ENCODE assay signal across 8 cellular contexts in the genomic region with DNA sequence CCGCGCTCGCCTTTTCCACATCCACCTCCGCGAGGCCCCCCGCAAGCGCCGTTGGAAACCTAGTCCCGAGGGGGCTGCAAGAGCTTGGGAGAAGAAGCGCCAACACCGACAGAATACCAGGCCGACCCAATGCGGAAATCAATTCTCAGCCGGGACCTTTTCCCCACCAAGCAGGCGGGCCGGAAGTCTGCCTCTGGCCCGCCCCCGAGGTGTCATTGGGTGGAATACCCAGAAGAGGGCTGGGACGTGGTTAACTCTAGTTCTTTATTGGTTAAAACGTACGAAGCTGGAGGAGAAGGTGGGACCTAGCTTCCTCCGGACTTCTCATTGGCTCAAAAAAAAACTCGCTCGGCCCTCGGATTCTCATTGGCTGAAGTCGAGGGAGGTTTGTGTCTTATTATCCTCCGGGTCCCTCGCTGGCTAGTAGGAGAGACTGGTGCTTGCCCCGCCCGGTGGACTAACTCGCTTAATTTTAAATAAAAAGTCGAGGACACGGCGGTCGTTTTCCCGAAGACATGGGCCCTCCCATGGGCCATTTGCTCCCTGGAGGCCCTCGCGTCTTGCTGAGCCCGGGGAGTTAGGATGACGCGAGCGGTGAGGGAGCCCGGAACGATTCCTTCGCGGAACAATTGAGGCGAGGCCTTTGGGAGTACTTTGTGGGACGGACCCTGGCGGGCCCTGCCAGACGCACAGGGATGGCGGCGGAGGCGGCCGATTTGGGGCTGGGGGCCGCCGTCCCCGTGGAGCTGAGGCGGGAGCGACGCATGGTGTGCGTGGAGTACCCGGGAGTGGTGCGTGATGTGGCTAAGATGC. TPM values are rescaled to one million over a fixed set of nuclear protein-coding genes. Genes with fewer than 3 reads are reported as not detected.
A peak's percentile ranks its signal among the peaks of the same experiment; 100 is the strongest.
DNase-seq lines count a peak whose midpoint lies in the region; ATAC-seq and TF ChIP-seq lines count a peak whose summit lies in the region.

A gene with protein sequence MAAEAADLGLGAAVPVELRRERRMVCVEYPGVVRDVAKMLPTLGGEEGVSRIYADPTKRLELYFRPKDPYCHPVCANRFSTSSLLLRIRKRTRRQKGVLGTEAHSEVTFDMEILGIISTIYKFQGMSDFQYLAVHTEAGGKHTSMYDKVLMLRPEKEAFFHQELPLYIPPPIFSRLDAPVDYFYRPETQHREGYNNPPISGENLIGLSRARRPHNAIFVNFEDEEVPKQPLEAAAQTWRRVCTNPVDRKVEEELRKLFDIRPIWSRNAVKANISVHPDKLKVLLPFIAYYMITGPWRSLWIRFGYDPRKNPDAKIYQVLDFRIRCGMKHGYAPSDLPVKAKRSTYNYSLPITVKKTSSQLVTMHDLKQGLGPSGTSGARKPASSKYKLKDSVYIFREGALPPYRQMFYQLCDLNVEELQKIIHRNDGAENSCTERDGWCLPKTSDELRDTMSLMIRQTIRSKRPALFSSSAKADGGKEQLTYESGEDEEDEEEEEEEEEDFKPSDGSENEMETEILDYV (plus strand): TSS at position 681 of the 813 bp plus-strand sequence. CDS start 15 bp downstream, at position 696.

- peak within 1 kb of the TSS; percentile 95 for H3K9ac ChIP-seq in SK-N-SH

- H3K27ac ChIP-seq in SK-N-SH (ENCODE audit: low read depth in 2 of 2, low read length in 1 of 2): peak within 1 kb of the TSS; percentile 82 to 96

- H3F3A ChIP-seq in SK-N-SH (replicated peaks; ENCODE audit: insufficient read depth): peaks cover 6% of the 10 kb centered on the region

- peaks cover 7 to 9% of the 10 kb centered on the region in 2 experiments for H3K36me3 ChIP-seq in SK-N-SH (replicated peaks in 1 of 2; ENCODE audit: control insufficient read depth in 1 of 2, insufficient read depth in 2 of 2, low read length in 1 of 2)

- CTCF ChIA-PET in SK-N-SH (lab: Yijun Ruan, JAX): interaction anchor here (0.7 to 13.6 kb wide), 7 partner anchors 8 to 117 kb away, joined by 3 to 216 read pairs (median 9); a partner anchor contains a TSS

- H3K27me3 ChIP-seq in SK-N-SH (ENCODE audit: insufficient read depth): no peaks in the 10 kb centered on the region

- under 1% methylated on average over 38 of the region's 63 CpGs for WGBS in SK-N-SH (ENCODE audit: low lambda C conversion rate)

- peaks cover 10 to 13% of the 10 kb centered on the region in 2 experiments; a peak in 2 of 4 replicates for H3K4me1 ChIP-seq in SK-N-SH (ENCODE audit: control insufficient read depth in 1 of 2, insufficient read depth in 2 of 2, low read depth in 1 of 2, low read length in 1 of 2)

- peak within 1 kb of the TSS; percentile 86 for H3K4me2 ChIP-seq in SK-N-SH

- DNase-seq in GM04504 (ENCODE audit: low read depth) (peak; percentile 99), NCI-H1048 (lab: John Stamatoyannopoulos, UW) (peak; percentile 98), SK-N-SH (peak; percentile 98), germinal center (ENCODE audit: low spot score) (peak; percentile 100), non-pigmented ciliary epithelial cell (ENCODE audit: low read depth) (peak; percentile 97), superior temporal gyrus (ENCODE audit: extremely low spot score) (peak; percentile 100)
- peak; percentile 92 for DNase-seq in activated naive CD4-positive, alpha-beta T cell treated with anti-CD3 and anti-CD28 coated beads, Interleukin-2, amount 50 U/mL, for 16 hours

- no peaks in the 10 kb centered on the region for H3K9me2 ChIP-seq in SK-N-SH

- H3K9me3 ChIP-seq in SK-N-SH: no peaks in the 10 kb centered on the region

- TF ChIP-seq CTCF in SK-N-SH (IDR thresholded peaks at IDR 0.05): no peak

- peaks cover 68% of the 10 kb centered on the region for H3K79me2 ChIP-seq in SK-N-SH (ENCODE audit: insufficient read depth)

- no peak for TF ChIP-seq RAD21 in SK-N-SH (IDR thresholded peaks at IDR 0.05; ENCODE audit: low read length)

- POLR2A ChIA-PET in SK-N-SH (lab: Yijun Ruan, JAX): interaction anchor here (0.6 to 1.9 kb wide), 8 partner anchors 8 to 119 kb away, joined by 4 to 10 read pairs (median 5); no protein-coding TSS in a partner anchor

- TF ChIP-seq EP300 in SK-N-SH (IDR thresholded peaks at IDR 0.05; ENCODE audit: borderline replicate concordance in 1 of 2, low read depth in 1 of 2, low read length in 1 of 2): no peak

- H4K20me1 ChIP-seq in SK-N-SH (ENCODE audit: insufficient read depth): peaks cover 6% of the 10 kb centered on the region; the same call in 1 of the 2 replicates

- H3K4me3 ChIP-seq in SK-N-SH (ENCODE audit: low read depth in 2 of 2, low read length in 1 of 2): peak within 1 kb of the TSS; percentile 89 to 97

- peak; percentile 88 for ATAC-seq in HG02571 (IDR thresholded peaks at IDR 0.05; ENCODE audit: unreplicated experiment)

- peak within 1 kb of the TSS; percentile 86 for H2AFZ ChIP-seq in SK-N-SH (ENCODE audit: low read depth)

TF ChIP-seq in SK-N-SH, 30 proteins besides CTCF, POLR2A, EP300 and RAD21 (continues in another document):
- TF ChIP-seq RFX5 (IDR thresholded peaks at IDR 0.05; ENCODE audit: low read length): peak; percentile 77
- no peak; the same call in 1 of the 2 replicates for TF ChIP-seq TCF12 (IDR thresholded peaks at IDR 0.05)
- peak; percentile 91 for TF ChIP-seq YY1 (IDR thresholded peaks at IDR 0.05; ENCODE audit: low read depth)
- TF ChIP-seq EZH2phosphoT487 (IDR thresholded peaks at IDR 0.05; ENCODE audit: borderline replicate concordance, low read depth): no peak
- TF ChIP-seq JUND (IDR thresholded peaks at IDR 0.05): no peak
- TF ChIP-seq TAF1 (IDR thresholded peaks at IDR 0.05; ENCODE audit: borderline replicate concordance, low read depth, low read length): peak; percentile 99
- no peak for TF ChIP-seq RXRA (IDR thresholded peaks at IDR 0.05; ENCODE audit: borderline replicate concordance, low read depth)
- TF ChIP-seq, protein P1, sequence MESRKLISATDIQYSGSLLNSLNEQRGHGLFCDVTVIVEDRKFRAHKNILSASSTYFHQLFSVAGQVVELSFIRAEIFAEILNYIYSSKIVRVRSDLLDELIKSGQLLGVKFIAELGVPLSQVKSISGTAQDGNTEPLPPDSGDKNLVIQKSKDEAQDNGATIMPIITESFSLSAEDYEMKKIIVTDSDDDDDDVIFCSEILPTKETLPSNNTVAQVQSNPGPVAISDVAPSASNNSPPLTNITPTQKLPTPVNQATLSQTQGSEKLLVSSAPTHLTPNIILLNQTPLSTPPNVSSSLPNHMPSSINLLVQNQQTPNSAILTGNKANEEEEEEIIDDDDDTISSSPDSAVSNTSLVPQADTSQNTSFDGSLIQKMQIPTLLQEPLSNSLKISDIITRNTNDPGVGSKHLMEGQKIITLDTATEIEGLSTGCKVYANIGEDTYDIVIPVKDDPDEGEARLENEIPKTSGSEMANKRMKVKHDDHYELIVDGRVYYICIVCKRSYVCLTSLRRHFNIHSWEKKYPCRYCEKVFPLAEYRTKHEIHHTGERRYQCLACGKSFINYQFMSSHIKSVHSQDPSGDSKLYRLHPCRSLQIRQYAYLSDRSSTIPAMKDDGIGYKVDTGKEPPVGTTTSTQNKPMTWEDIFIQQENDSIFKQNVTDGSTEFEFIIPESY (IDR thresholded peaks at IDR 0.05; ENCODE audit: borderline replicate concordance, low read depth): no peak
- TF ChIP-seq, protein P2, sequence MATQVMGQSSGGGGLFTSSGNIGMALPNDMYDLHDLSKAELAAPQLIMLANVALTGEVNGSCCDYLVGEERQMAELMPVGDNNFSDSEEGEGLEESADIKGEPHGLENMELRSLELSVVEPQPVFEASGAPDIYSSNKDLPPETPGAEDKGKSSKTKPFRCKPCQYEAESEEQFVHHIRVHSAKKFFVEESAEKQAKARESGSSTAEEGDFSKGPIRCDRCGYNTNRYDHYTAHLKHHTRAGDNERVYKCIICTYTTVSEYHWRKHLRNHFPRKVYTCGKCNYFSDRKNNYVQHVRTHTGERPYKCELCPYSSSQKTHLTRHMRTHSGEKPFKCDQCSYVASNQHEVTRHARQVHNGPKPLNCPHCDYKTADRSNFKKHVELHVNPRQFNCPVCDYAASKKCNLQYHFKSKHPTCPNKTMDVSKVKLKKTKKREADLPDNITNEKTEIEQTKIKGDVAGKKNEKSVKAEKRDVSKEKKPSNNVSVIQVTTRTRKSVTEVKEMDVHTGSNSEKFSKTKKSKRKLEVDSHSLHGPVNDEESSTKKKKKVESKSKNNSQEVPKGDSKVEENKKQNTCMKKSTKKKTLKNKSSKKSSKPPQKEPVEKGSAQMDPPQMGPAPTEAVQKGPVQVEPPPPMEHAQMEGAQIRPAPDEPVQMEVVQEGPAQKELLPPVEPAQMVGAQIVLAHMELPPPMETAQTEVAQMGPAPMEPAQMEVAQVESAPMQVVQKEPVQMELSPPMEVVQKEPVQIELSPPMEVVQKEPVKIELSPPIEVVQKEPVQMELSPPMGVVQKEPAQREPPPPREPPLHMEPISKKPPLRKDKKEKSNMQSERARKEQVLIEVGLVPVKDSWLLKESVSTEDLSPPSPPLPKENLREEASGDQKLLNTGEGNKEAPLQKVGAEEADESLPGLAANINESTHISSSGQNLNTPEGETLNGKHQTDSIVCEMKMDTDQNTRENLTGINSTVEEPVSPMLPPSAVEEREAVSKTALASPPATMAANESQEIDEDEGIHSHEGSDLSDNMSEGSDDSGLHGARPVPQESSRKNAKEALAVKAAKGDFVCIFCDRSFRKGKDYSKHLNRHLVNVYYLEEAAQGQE (IDR thresholded peaks at IDR 0.05; ENCODE audit: low read depth, low read length): peak; percentile 72; the same call in 1 of the 2 replicates
- TF ChIP-seq, protein P3, sequence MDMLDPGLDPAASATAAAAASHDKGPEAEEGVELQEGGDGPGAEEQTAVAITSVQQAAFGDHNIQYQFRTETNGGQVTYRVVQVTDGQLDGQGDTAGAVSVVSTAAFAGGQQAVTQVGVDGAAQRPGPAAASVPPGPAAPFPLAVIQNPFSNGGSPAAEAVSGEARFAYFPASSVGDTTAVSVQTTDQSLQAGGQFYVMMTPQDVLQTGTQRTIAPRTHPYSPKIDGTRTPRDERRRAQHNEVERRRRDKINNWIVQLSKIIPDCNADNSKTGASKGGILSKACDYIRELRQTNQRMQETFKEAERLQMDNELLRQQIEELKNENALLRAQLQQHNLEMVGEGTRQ (IDR thresholded peaks at IDR 0.05; ENCODE audit: borderline replicate concordance, low read depth, low read length): no peak
- 0 out of 2 replicates have a peak, but pooled peaks have one; percentile 30 for TF ChIP-seq RCOR1 (IDR thresholded peaks at IDR 0.05; ENCODE audit: low read length)
- peak; percentile 91 for TF ChIP-seq POLR2AphosphoS5 (IDR thresholded peaks at IDR 0.05; ENCODE audit: low read depth, low read length)
- TF ChIP-seq, protein P4, sequence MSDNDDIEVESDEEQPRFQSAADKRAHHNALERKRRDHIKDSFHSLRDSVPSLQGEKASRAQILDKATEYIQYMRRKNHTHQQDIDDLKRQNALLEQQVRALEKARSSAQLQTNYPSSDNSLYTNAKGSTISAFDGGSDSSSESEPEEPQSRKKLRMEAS (IDR thresholded peaks at IDR 0.05; ENCODE audit: low read depth): peak; percentile 83

RNA-seq across cellular contexts. Expression of the gene that starts here (rescaled TPM):
- 57.3 and 59.1 TPM in 2 replicates for polyA plus RNA-seq in SK-N-SH (2012; rRNA removed)
- polyA plus RNA-seq in SK-N-SH (2012; cell fraction: cytosol; rRNA removed): 29.6 and 37.0 TPM in 2 replicates
- 165 and 172 TPM in 2 replicates for polyA plus RNA-seq in SK-N-SH (2012; cell fraction: nucleus; rRNA removed)

Comparison
In these comparisons a context has a peak if more than half of its experiments do, and no peak if none do; other contexts are left out.
1. Peak in every context shown above with its lines: DNase-seq, ATAC-seq, H3K4me3 ChIP-seq and H3K27ac ChIP-seq.